In genomic region chr1:8746554-8746953, GRCh38 we compare ENCODE assay signal across 19 cellular contexts.
DNase-seq lines count a peak whose midpoint lies in the region; ATAC-seq and TF ChIP-seq lines count a peak whose summit lies in the region.
"Had no signal": no experiment of that assay in that cellular context is flagged by ENCODE, and none has a peak within 500 bp of the region (broad histone marks: within the 10 kb centered on the region; RNA-seq: fewer than 3 reads in every experiment).

No MANE protein-coding gene starts in this region.

- no peaks in the 10 kb centered on the region for H4K20me1 ChIP-seq in Loucy (ENCODE audit: insufficient read depth, low read length, poor library complexity, severe bottlenecking)

- no peak overlapping the region for H3K9ac ChIP-seq in Loucy (ENCODE audit: low read depth, low read length, poor library complexity, severe bottlenecking)

- H3K36me3 Mint-ChIP-seq in activated T-cell treated with anti-CD3 and anti-CD28 coated beads, Interleukin-2, amount 50 U/mL, for 4 hours (ENCODE audit: insufficient read depth), result peaks cover 4% of the 10 kb centered on the region
- peaks cover 4% of the 10 kb centered on the region for H3K36me3 Mint-ChIP-seq in progenitor cell of endocrine pancreas (ENCODE audit: insufficient read depth)
- H3K36me3 Mint-ChIP-seq: activated CD4-positive, alpha-beta memory T cell treated with anti-CD3 and anti-CD28 coated beads for 36 hours had no signal

- peaks cover 41% of the 10 kb centered on the region for H3K79me2 ChIP-seq in Loucy (ENCODE audit: insufficient read depth, low read length)

- H3K27ac Mint-ChIP-seq in progenitor cell of endocrine pancreas, result peak overlapping the region; percentile 69
- H3K27ac Mint-ChIP-seq: activated CD4-positive, alpha-beta memory T cell treated with anti-CD3 and anti-CD28 coated beads for 36 hours; activated T-helper 1 cell treated with anti-CD3 and anti-CD28 coated beads, Interleukin-12 subunit alpha, Interleukin-12 subunit beta, Interleukin-2, Interleukin-4 antibody, amounts not matched to agents 30 ng/mL and 10 ng/mL and 1 ng/mL, durations not matched to agents 14 hours and 24 hours and 36 hours had no signal

- no peaks in the 10 kb centered on the region for H3K9me2 ChIP-seq in Loucy (replicated peaks; ENCODE audit: low read depth, low read length)

- ATAC-seq in activated T-cell treated with anti-CD3 and anti-CD28 coated beads, Interleukin-2, amount 50 U/mL, for 4 hours, result peak; percentile 46 to 60
- no peak for ATAC-seq in HG03280 (IDR thresholded peaks at IDR 0.05; ENCODE audit: unreplicated experiment)
- ATAC-seq: esophagus mucosa, upper lobe of right lung had no signal

- peaks cover 28% of the 10 kb centered on the region for H3K4me1 ChIP-seq in Loucy (ENCODE audit: insufficient read depth, low read length, poor library complexity, severe bottlenecking)
- H3K4me1 ChIP-seq: upper lobe of right lung had no signal

- no peak overlapping the region for H2AFZ ChIP-seq in Loucy (ENCODE audit: low read length)

- H3K4me1 Mint-ChIP-seq in activated T-cell treated with anti-CD3 and anti-CD28 coated beads, Interleukin-2, amount 50 U/mL, for 4 hours (ENCODE audit: low read depth), result peaks cover 5% of the 10 kb centered on the region
- H3K4me1 Mint-ChIP-seq in progenitor cell of endocrine pancreas (ENCODE audit: low read depth), result peaks cover 35% of the 10 kb centered on the region

- no peaks in the 10 kb centered on the region for H3K27me3 Mint-ChIP-seq in activated T-cell treated with anti-CD3 and anti-CD28 coated beads, Interleukin-2, amount 50 U/mL, for 4 hours (ENCODE audit: low read depth)
- H3K27me3 Mint-ChIP-seq in progenitor cell of endocrine pancreas, result no peaks in the 10 kb centered on the region
- H3K27me3 Mint-ChIP-seq: activated CD4-positive, alpha-beta memory T cell treated with anti-CD3 and anti-CD28 coated beads for 36 hours had no signal

- no peak for DNase-seq in activated T-cell treated with anti-CD3 and anti-CD28 coated beads, Interleukin-2, amount 50 U/mL, for 4 hours
- no peak for DNase-seq in activated T-cell treated with anti-CD3 and anti-CD28 coated beads, Interleukin-2, amount 50 U/mL, for 1 hour
- DNase-seq in amniotic epithelial cell (ENCODE audit: low read depth) (peak; percentile 60), progenitor cell of endocrine pancreas (ENCODE audit: low spot score, unreplicated experiment) (no peak), kidney glomerular epithelial cell (lab: John Stamatoyannopoulos, UW) (no peak), NCI-H345 treated with DMSO at 0.1 percent for 48 hours (lab: John Stamatoyannopoulos, UW; ENCODE audit: unreplicated experiment) (no peak)
- DNase-seq: activated CD4-positive, alpha-beta memory T cell treated with anti-CD3 and anti-CD28 coated beads for 36 hours; caudate nucleus; DMS79; NCI-H1105 treated with DMSO at 0.1 percent for 48 hours; occipital lobe; right lobe of liver; stimulated activated CD4-positive, alpha-beta T cell treated with anti-CD3 and anti-CD28 coated beads, Interleukin-1b, Interleukin-23, amount 100 ng/mL, for 48 hours; stomach; upper lobe of right lung had no signal

- no peaks in the 10 kb centered on the region for H3K36me3 ChIP-seq in Loucy (ENCODE audit: insufficient read depth, low read length)
- H3K36me3 ChIP-seq: right lobe of liver, stomach, upper lobe of right lung had no signal

- 0 out of 2 replicates have a peak, but pooled peaks cover 2% of the 10 kb centered on the region for H3F3A ChIP-seq in Loucy (ENCODE audit: low read depth)

- H3K4me3 ChIP-seq in Loucy (ENCODE audit: low read length, poor library complexity, severe bottlenecking), result no peak overlapping the region
- H3K4me3 ChIP-seq: right lobe of liver, stomach, upper lobe of right lung had no signal

- H3K9me3 Mint-ChIP-seq in activated T-cell treated with anti-CD3 and anti-CD28 coated beads, Interleukin-2, amount 50 U/mL, for 4 hours, result no peaks in the 10 kb centered on the region
- no peaks in the 10 kb centered on the region for H3K9me3 Mint-ChIP-seq in progenitor cell of endocrine pancreas (ENCODE audit: low read depth)
- H3K9me3 Mint-ChIP-seq: activated CD4-positive, alpha-beta memory T cell treated with anti-CD3 and anti-CD28 coated beads for 36 hours; activated T-helper 1 cell treated with anti-CD3 and anti-CD28 coated beads, Interleukin-12 subunit alpha, Interleukin-12 subunit beta, Interleukin-2, Interleukin-4 antibody, amounts not matched to agents 30 ng/mL and 10 ng/mL and 1 ng/mL, durations not matched to agents 14 hours and 24 hours and 36 hours had no signal

- H3K27me3 ChIP-seq in Loucy (ENCODE audit: insufficient read depth, low read length, poor library complexity, severe bottlenecking), result no peaks in the 10 kb centered on the region
- H3K27me3 ChIP-seq: right lobe of liver, stomach, upper lobe of right lung had no signal

- no peak overlapping the region for H3K4me3 Mint-ChIP-seq in activated T-cell treated with anti-CD3 and anti-CD28 coated beads, Interleukin-2, amount 50 U/mL, for 4 hours
- no peak overlapping the region for H3K4me3 Mint-ChIP-seq in progenitor cell of endocrine pancreas (ENCODE audit: low read depth)
- H3K4me3 Mint-ChIP-seq: activated CD4-positive, alpha-beta memory T cell treated with anti-CD3 and anti-CD28 coated beads for 36 hours; activated T-helper 1 cell treated with anti-CD3 and anti-CD28 coated beads, Interleukin-12 subunit alpha, Interleukin-12 subunit beta, Interleukin-2, Interleukin-4 antibody, amounts not matched to agents 30 ng/mL and 10 ng/mL and 1 ng/mL, durations not matched to agents 14 hours and 24 hours and 36 hours had no signal

- H3K4me2 ChIP-seq in Loucy (ENCODE audit: low read depth, low read length, poor library complexity, severe bottlenecking), result peak overlapping the region; percentile 53

- TF ChIP-seq CTCF in Loucy (conservative IDR thresholded peaks at IDR 0.05; ENCODE audit: low read length), result no peak
- TF ChIP-seq CTCF in progenitor cell of endocrine pancreas (IDR thresholded peaks at IDR 0.05; ENCODE audit: unreplicated experiment), result no peak

- no peaks in the 10 kb centered on the region for H3K9me3 ChIP-seq in Loucy (ENCODE audit: insufficient read depth, low read depth, low read length)
- H3K9me3 ChIP-seq: right lobe of liver, stomach, upper lobe of right lung had no signal
